ENCODE assay signal across 8 cellular contexts in the genomic region with DNA sequence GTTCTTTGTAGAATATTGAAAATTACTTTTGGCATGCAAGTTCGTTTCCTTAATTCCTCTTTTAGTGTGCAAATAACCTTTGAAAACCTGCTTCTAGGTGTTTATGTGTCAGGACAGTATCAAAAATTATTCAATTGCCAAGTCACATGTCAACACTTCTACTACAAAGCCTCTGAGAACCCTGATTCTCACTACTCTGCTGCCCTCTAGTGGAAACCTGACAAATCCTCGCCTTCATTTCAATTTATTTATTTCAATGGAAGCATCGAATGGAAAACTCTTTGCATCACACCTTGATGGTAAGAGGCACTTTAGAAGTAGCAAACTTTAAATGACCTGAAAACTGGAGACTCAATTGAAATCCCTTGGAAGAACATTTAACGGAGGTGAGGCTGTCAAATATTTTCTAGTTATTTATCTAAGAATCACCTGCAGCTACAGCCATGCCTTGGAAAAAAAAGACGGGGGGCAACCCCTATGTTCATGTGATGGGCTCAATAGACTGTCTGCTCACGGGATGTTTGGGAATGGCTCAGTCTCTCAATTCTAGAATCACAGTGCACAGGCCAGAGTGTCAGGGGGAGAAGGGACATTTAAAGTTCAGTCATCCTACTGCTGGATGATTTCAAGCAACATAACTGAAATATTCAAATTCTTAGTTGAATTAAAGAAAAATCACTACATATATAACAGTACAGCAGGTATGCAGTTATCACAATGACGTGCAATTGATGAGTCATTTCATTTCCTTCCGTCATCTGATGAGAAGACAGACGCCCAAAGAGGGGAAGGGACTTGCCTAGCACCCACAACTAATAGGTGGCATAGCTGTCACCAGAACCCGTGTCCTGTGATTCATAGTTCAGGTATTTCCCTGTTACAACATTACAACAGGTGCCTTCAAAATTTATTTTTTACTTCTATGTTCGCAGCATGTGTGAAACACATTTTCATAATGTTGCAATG.
DNase-seq lines count a peak whose midpoint lies in the region; ATAC-seq, FAIRE-seq and TF ChIP-seq lines count a peak whose summit lies in the region.

No MANE protein-coding gene starts in this region.

- H3K36me3 ChIP-seq in GM12878 (ENCODE audit: control insufficient read depth in 2 of 2, insufficient read depth in 2 of 2, low read length in 1 of 2) = no peaks in the 10 kb centered on the region
- no peaks in the 10 kb centered on the region for H3K36me3 ChIP-seq in thoracic aorta

- no peaks in the 10 kb centered on the region for H3K79me2 ChIP-seq in GM12878 (ENCODE audit: control insufficient read depth, insufficient read depth, low read length)

- H4K20me1 ChIP-seq in GM12878 (ENCODE audit: control insufficient read depth, insufficient read depth) = no peaks in the 10 kb centered on the region

- SMC1A ChIA-PET in GM12878 (lab: Charles Lee; ENCODE audit: uncharacterized antibody, unreplicated experiment) = interaction anchor here (1.6 kb wide), 1 partner anchor 164 kb away, joined by 6 read pairs; no protein-coding TSS in a partner anchor

- TF ChIP-seq RAD21 in GM12878 (IDR thresholded peaks at IDR 0.05; ENCODE audit: insufficient read depth, low read depth, low read length) = peak; percentile 71

- RAD21 ChIA-PET in GM12878 (lab: Charles Lee; ENCODE audit: unreplicated experiment) = interaction anchor here (0.7 to 1.3 kb wide), 2 partner anchors 165 to 1177 kb away, joined by 3 to 5 read pairs; no protein-coding TSS in a partner anchor

- TF ChIP-seq CTCF in GM12878 (IDR thresholded peaks at IDR 0.05 in 2 of 3, conservative IDR thresholded peaks at IDR 0.05 in 1 of 3; ENCODE audit: control insufficient read depth in 2 of 3, extremely low read depth in 1 of 3, insufficient read depth in 1 of 3, low read depth in 3 of 3, low read length in 3 of 3) = peak; percentile 63 to 78 (median 63)
- peak; percentile 56 for TF ChIP-seq CTCF in thoracic aorta (IDR thresholded peaks at IDR 0.05)

- ATAC-seq in GM12878 (peak; percentile 72), thoracic aorta (ENCODE audit: insufficient number of reproducible peaks, low FRiP score, low read depth) (no peak)

- H3K27me3 ChIP-seq in GM12878 (replicated peaks in 1 of 2; ENCODE audit: control insufficient read depth in 2 of 2, insufficient read depth in 2 of 2, low read length in 1 of 2) (no peaks in the 10 kb centered on the region), thoracic aorta (replicated peaks; ENCODE audit: insufficient read depth) (no peaks in the 10 kb centered on the region)

- H3K9me3 ChIP-seq in GM12878 (replicated peaks; ENCODE audit: control insufficient read depth, insufficient read depth, low read length) = no peaks in the 10 kb centered on the region
- no peaks in the 10 kb centered on the region for H3K9me3 ChIP-seq in thoracic aorta

- peak; percentile 94 for FAIRE-seq in GM12878 (lab: Jason Lieb, UNC)

- intact Hi-C loops in GM12878 (cut with micrococcal nuclease; ENCODE audit: unreplicated experiment) = loop anchor here (1.0 kb wide), 1 partner anchor 165 kb away; no protein-coding TSS in a partner anchor

- WGBS in GM12878 (ENCODE audit: insufficient coverage, insufficient replicate concordance, low lambda C conversion rate, missing lambda C conversion rate) = 9% methylated on average over 11 of the region's 11 CpGs

- no peak overlapping the region for H2AFZ ChIP-seq in GM12878 (ENCODE audit: control insufficient read depth, low read depth, low read length)

- no peak for TF ChIP-seq POLR2A in GM12878 (IDR thresholded peaks at IDR 0.05; ENCODE audit: low read depth, low read length)

- CTCF ChIA-PET in GM12878 (lab: Yijun Ruan, JAX) = interaction anchor here (0.7 to 4.3 kb wide), 8 partner anchors 10 to 1176 kb away, joined by 3 to 37 read pairs (median 4); no protein-coding TSS in a partner anchor

- H3K27ac ChIP-seq in GM12878 (ENCODE audit: control insufficient read depth, insufficient read depth) = no peak overlapping the region
- no peak overlapping the region for H3K27ac ChIP-seq in thoracic aorta

- POLR2A ChIA-PET in GM12878 (lab: Charles Lee) = no interaction called here

- H3K4me3 ChIP-seq in GM12878 (no peak overlapping the region), thoracic aorta (no peak overlapping the region)

- TF ChIP-seq EP300 in GM12878 (IDR thresholded peaks at IDR 0.05; ENCODE audit: borderline replicate concordance in 1 of 2, control insufficient read depth in 1 of 2, low read depth in 2 of 2, low read length in 2 of 2) = no peak

- no peak overlapping the region for H3K4me2 ChIP-seq in GM12878 (ENCODE audit: control insufficient read depth, insufficient read depth)

- no peak overlapping the region for H3K9ac ChIP-seq in GM12878 (ENCODE audit: control insufficient read depth, insufficient read depth, low read length)

- peak; percentile 1 to 2 for DNase-seq in stimulated activated CD4-positive, alpha-beta T cell treated with anti-CD3 and anti-CD28 coated beads, Interleukin-15, amount 100 ng/mL, for 48 hours (ENCODE audit: low read depth in 2 of 2)
- no peak for DNase-seq in stimulated activated CD4-positive, alpha-beta T cell treated with anti-CD3 and anti-CD28 coated beads, Interleukin-4, amount 100 ng/mL, for 4 hours
- DNase-seq in HK-2 (ENCODE audit: unreplicated experiment) (peak; percentile 29), NCI-H526 treated with DMSO at 0.1 percent for 48 hours (lab: John Stamatoyannopoulos, UW) (peak; percentile 38), GM12878 (ENCODE audit: low read depth, low spot score) (no peak), iPS-NIHi7 (ENCODE audit: extremely low spot score) (peak; percentile 48), thoracic aorta (ENCODE audit: low spot score) (no peak), cerebellar nuclear complex (lab: John Stamatoyannopoulos, UW) (no peak)

- no TSS peak for BruUV-seq in GM12878 (replicated peaks; lab: Mats Ljungman, UMichigan)

- no peaks in the 10 kb centered on the region for H3K4me1 ChIP-seq in GM12878 (ENCODE audit: control insufficient read depth, insufficient read depth, low read length)
- no peaks in the 10 kb centered on the region for H3K4me1 ChIP-seq in thoracic aorta (ENCODE audit: control insufficient read depth in 1 of 2, low read depth in 2 of 2)

- in situ Hi-C loops in GM12878 (cut with MboI) = loop anchor here (5.0 kb wide), 1 partner anchor 166 kb away; no protein-coding TSS in a partner anchor

TF ChIP-seq in GM12878, 131 proteins besides CTCF, POLR2A, EP300 and RAD21:
- TF ChIP-seq IRF4 (IDR thresholded peaks at IDR 0.05; ENCODE audit: low read depth, low read length) (no peak), RAD51 (IDR thresholded peaks at IDR 0.05) (peak; percentile 54; the same call in 1 of the 2 replicates), HDAC2 (IDR thresholded peaks at IDR 0.05) (no peak), ETV6 (conservative IDR thresholded peaks at IDR 0.05 in 1 of 2, IDR thresholded peaks at IDR 0.05 in 1 of 2; ENCODE audit: borderline replicate concordance in 1 of 2, low read depth in 1 of 2) (no peak), EGR1 (IDR thresholded peaks at IDR 0.05; ENCODE audit: borderline replicate concordance in 1 of 2, low read depth in 2 of 2, low read length in 2 of 2) (no peak), ESRRA (IDR thresholded peaks at IDR 0.05; ENCODE audit: low read length) (no peak), YY1 (IDR thresholded peaks at IDR 0.05; ENCODE audit: low read depth, low read length) (no peak), SMC3 (IDR thresholded peaks at IDR 0.05; ENCODE audit: borderline replicate concordance, low read length) (peak; percentile 52), RB1 (IDR thresholded peaks at IDR 0.05; ENCODE audit: borderline replicate concordance) (no peak), ASH2L (IDR thresholded peaks at IDR 0.05; ENCODE audit: borderline replicate concordance, low read depth) (no peak), E4F1 (IDR thresholded peaks at IDR 0.05; ENCODE audit: borderline replicate concordance, partially characterized antibody) (no peak), KAT2A (conservative IDR thresholded peaks at IDR 0.05; ENCODE audit: control insufficient read depth, low read depth, low read length) (no peak)
- TF ChIP-seq, protein P1, sequence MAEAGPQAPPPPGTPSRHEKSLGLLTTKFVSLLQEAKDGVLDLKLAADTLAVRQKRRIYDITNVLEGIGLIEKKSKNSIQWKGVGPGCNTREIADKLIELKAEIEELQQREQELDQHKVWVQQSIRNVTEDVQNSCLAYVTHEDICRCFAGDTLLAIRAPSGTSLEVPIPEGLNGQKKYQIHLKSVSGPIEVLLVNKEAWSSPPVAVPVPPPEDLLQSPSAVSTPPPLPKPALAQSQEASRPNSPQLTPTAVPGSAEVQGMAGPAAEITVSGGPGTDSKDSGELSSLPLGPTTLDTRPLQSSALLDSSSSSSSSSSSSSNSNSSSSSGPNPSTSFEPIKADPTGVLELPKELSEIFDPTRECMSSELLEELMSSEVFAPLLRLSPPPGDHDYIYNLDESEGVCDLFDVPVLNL (IDR thresholded peaks at IDR 0.05; ENCODE audit: low read depth, low read length) = 0 out of 2 replicates have a peak, but pooled peaks have one; percentile 21

Comparison
In these comparisons a context has a peak if more than half of its experiments do, and no peak if none do; other contexts are left out.
1. DNase-seq: peak in stimulated activated CD4-positive, alpha-beta T cell treated with anti-CD3 and anti-CD28 coated beads, Interleukin-15, amount 100 ng/mL, for 48 hours (2 of 2), HK-2 (single experiment), NCI-H526 treated with DMSO at 0.1 percent for 48 hours (single experiment) and iPS-NIHi7 (single experiment); none in stimulated activated CD4-positive, alpha-beta T cell treated with anti-CD3 and anti-CD28 coated beads, Interleukin-4, amount 100 ng/mL, for 4 hours (0 of 2), GM12878 (single experiment), thoracic aorta (single experiment) and cerebellar nuclear complex (0 of 2).